In genomic region chr16:63568184-63568583, GRCh38 we compare ENCODE assay signal across 1 cellular context.
TF ChIP-seq lines count a peak whose summit lies in the region.

No MANE protein-coding gene starts in this region.

TF ChIP-seq in GM23338, 12 proteins besides CTCF, POLR2A, EP300 and RAD21 (continued from another document):
- TF ChIP-seq REST (IDR thresholded peaks at IDR 0.05; ENCODE audit: unreplicated experiment), result no peak
- TF ChIP-seq CREB1 (CRISPR knock-in tag; IDR thresholded peaks at IDR 0.05; ENCODE audit: low read depth), result no peak
- no peak for TF ChIP-seq NANOG (IDR thresholded peaks at IDR 0.05; ENCODE audit: borderline replicate concordance)
- no peak for TF ChIP-seq ETS1 (IDR thresholded peaks at IDR 0.05)
